ENCODE assay signal across 8 cellular contexts in the genomic region with DNA sequence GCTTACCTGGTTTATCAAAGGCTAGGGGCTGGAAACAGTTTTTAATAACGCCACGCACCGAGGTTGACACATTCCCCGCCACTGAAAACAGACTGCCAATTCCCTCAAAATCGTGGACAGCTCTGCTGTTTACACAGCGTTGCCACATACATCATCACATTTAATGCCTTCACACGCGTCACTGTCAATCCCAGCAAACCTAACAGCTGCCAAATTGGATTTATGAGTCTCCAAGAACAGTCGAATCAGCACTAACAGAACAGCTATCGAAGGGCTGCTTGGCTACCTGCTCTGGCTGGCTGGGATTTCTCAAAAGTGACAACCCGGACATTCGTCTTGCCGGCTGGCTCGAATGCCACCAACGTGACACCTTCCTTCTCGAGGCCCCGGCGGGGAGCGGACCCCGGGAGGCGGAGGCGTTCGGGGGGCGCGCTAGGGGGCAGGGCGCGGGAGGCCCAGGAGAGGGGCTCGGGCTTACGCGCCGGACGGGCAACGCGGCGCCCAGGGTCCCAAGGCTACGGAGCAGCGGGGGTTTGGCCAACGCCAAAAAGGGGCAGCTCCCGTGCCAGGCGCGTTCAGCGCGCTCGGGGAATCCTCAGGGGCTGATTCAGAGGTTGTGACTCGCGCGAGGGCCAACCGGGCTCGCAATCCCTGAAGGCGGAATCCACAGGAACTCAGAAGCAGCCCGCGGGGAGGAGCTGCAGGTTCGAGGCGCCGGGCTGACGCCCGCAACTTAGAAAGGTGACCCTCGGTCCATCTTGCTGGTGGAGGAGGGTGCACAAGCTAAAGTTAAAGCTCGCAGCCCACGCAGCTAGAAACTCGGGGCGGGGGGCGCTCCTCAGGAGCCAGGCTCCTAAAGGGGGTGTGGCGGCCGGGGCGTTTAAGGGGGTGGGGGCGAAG. TPM values are rescaled to one million over a fixed set of nuclear protein-coding genes. Genes with fewer than 3 reads are reported as not detected.
DNase-seq lines count a peak whose midpoint lies in the region; ATAC-seq and TF ChIP-seq lines count a peak whose summit lies in the region.

No MANE protein-coding gene starts in this region.

- no peak overlapping the region for H3T11ph ChIP-seq in H9 (ENCODE audit: low read length)

- H3K23me2 ChIP-seq in H9 (ENCODE audit: insufficient read length, low read depth, low read length, poor library complexity, severe bottlenecking): peaks cover 23% of the 10 kb centered on the region

- H3K27me3 Mint-ChIP-seq in H9 (ENCODE audit: low read depth): peaks cover 48% of the 10 kb centered on the region

- no peak for TF ChIP-seq CTCF in H9 (conservative IDR thresholded peaks at IDR 0.05)
- no peak for TF ChIP-seq CTCF in mammary epithelial cell (conservative IDR thresholded peaks at IDR 0.05 in 1 of 2, IDR thresholded peaks at IDR 0.05 in 1 of 2; ENCODE audit: extremely low read depth in 1 of 2, insufficient read depth in 1 of 2, low read depth in 1 of 2, low read length in 2 of 2)
- TF ChIP-seq CTCF in GM10248 (IDR thresholded peaks at IDR 0.05; ENCODE audit: control extremely low read depth, extremely low read depth, low read depth, missing control alignments): no peak

- no peak overlapping the region for H2BK5ac ChIP-seq in H9 (ENCODE audit: insufficient read length, low read length)

- dilution Hi-C loops in mammary epithelial cell (cut with HindIII; ENCODE audit: low sequenced_read_pairs): no loop called here

- H3K27ac ChIP-seq in H9 (ENCODE audit: insufficient read length, low read depth, low read length) (no peak overlapping the region), mammary epithelial cell (ENCODE audit: insufficient read depth, low read depth, low read length) (no peak overlapping the region)

- H3K27ac Mint-ChIP-seq in H9: peak overlapping the region in 1 of 3 experiments; percentile 80; a peak in 1 of 7 replicates

- no peak overlapping the region for H2BK120ac ChIP-seq in H9 (ENCODE audit: low read depth, low read length, poor library complexity, severe bottlenecking)

- no peak overlapping the region for H4K8ac ChIP-seq in H9 (replicated peaks; ENCODE audit: insufficient read length, low read depth, low read length)

- H3K9me3 Mint-ChIP-seq in H9: no peaks in the 10 kb centered on the region

- no peaks in the 10 kb centered on the region for H3K79me1 ChIP-seq in H9 (ENCODE audit: insufficient read depth, low read depth, low read length, poor library complexity, severe bottlenecking)

- intact Hi-C loops in mammary epithelial cell (cut with micrococcal nuclease) (loop anchor here (1.0 to 2.0 kb wide), 3 partner anchors 118 to 291 kb away; partner anchors contain the start of gene HABP4), sciatic nerve (cut with DNase I) (no loop called here)

- no peak overlapping the region for H3K4ac ChIP-seq in H9 (ENCODE audit: low read depth, low read length)

- H3K18ac ChIP-seq in H9 (ENCODE audit: insufficient read length, low read depth, low read length): no peak overlapping the region

- H3K9ac ChIP-seq in H9 (ENCODE audit: extremely low read depth, insufficient read length, low read length) (peak overlapping the region; percentile 13), mammary epithelial cell (ENCODE audit: insufficient read depth, low read length) (peak overlapping the region; percentile 33)

- H2AFZ ChIP-seq in H9 (ENCODE audit: low read length): no peak overlapping the region
- H2AFZ ChIP-seq in mammary epithelial cell (ENCODE audit: low read depth, low read length): peak overlapping the region; percentile 88

- no peak overlapping the region for H3K14ac ChIP-seq in H9 (ENCODE audit: insufficient read depth, low read length)

- POLR2A ChIA-PET in GM10248 (lab: Yijun Ruan, JAX): no interaction called here

- no peaks in the 10 kb centered on the region for H3K9me3 ChIP-seq in H9 (ENCODE audit: control insufficient read depth, low read depth, low read length)
- H3K9me3 ChIP-seq in mammary epithelial cell (replicated peaks; ENCODE audit: insufficient read depth, low read length): no peaks in the 10 kb centered on the region

- H3K56ac ChIP-seq in H9 (ENCODE audit: insufficient read length, low read depth, low read length): no peak overlapping the region

- CTCF ChIA-PET in mammary epithelial cell (lab: Charles Lee; ENCODE audit: low non-redundant PET) (no interaction called here), GM10248 (lab: Yijun Ruan, JAX) (no interaction called here)

- peak overlapping the region; percentile 66 to 70 (median 70) for H3K4me3 ChIP-seq in mammary epithelial cell (replicated peaks in 1 of 3; ENCODE audit: insufficient read depth in 1 of 3, low read depth in 2 of 3, low read length in 3 of 3)

- H2BK12ac ChIP-seq in H9 (ENCODE audit: insufficient read length, low read depth, low read length): no peak overlapping the region

- no peak overlapping the region for H2AK5ac ChIP-seq in H9 (ENCODE audit: insufficient read length, low read length)

- no peak overlapping the region for H2BK15ac ChIP-seq in H9 (ENCODE audit: low read depth, low read length)

- H3K4me1 ChIP-seq in H9 (ENCODE audit: insufficient read depth, low read length): peaks cover 3% of the 10 kb centered on the region; the same call in 1 of the 2 replicates
- H3K4me1 ChIP-seq in mammary epithelial cell (ENCODE audit: insufficient read depth, low read length): peaks cover 8% of the 10 kb centered on the region

- peak; percentile 33 for ATAC-seq in sciatic nerve
- no peak for ATAC-seq in HG03095 (IDR thresholded peaks at IDR 0.05; ENCODE audit: unreplicated experiment)
- ATAC-seq in GM18520 (IDR thresholded peaks at IDR 0.05; ENCODE audit: unreplicated experiment): no peak

- H2BK20ac ChIP-seq in H9 (ENCODE audit: low read depth, low read length, poor library complexity, severe bottlenecking): no peak overlapping the region

- no peaks in the 10 kb centered on the region for H3K36me3 ChIP-seq in mammary epithelial cell (ENCODE audit: insufficient read depth, low read length)

- peaks cover 27% of the 10 kb centered on the region in 2 experiments for H3K4me1 Mint-ChIP-seq in H9

- BruUV-seq in mammary epithelial cell (replicated peaks; lab: Mats Ljungman, UMichigan): no TSS peak

- H4K91ac ChIP-seq in H9 (ENCODE audit: insufficient read length, low read depth, low read length): no peak overlapping the region

- peaks cover 0 to 2% (median 0%) of the 10 kb centered on the region in 3 experiments; a peak in 1 of 7 replicates for H3K36me3 Mint-ChIP-seq in H9 (ENCODE audit: insufficient read depth in 1 of 3, low read depth in 3 of 3)

- H3K4me2 ChIP-seq in H9 (ENCODE audit: insufficient read depth, insufficient read length, low read length) (peak overlapping the region; percentile 48), mammary epithelial cell (ENCODE audit: insufficient read depth, low read depth, low read length) (peak overlapping the region; percentile 86)

- H3K79me2 ChIP-seq in H9 (ENCODE audit: insufficient read depth, low read length) (peaks cover 6% of the 10 kb centered on the region; the same call in 1 of the 2 replicates), mammary epithelial cell (ENCODE audit: insufficient read depth, low read length) (peaks cover 10% of the 10 kb centered on the region)

- H3K4me3 Mint-ChIP-seq in H9: peak overlapping the region; percentile 70 to 89

- no peak overlapping the region for H4K5ac ChIP-seq in H9 (ENCODE audit: insufficient read length, low read depth, low read length)

- H3K23ac ChIP-seq in H9 (ENCODE audit: insufficient read length, low read depth, low read length): no peak overlapping the region

- in situ Hi-C loops in mammary epithelial cell (cut with MboI; ENCODE audit: low sequenced_read_pairs in 2 of 2): no loop called here

- H4K20me1 ChIP-seq in H9 (ENCODE audit: control insufficient read depth, insufficient read depth, insufficient read length) (no peaks in the 10 kb centered on the region), mammary epithelial cell (ENCODE audit: insufficient read depth, low read length) (no peaks in the 10 kb centered on the region)

- peak; percentile 34 for DNase-seq in H9
- DNase-seq in SW 1271 (lab: John Stamatoyannopoulos, UW): peak; percentile 28 to 43
- peak; percentile 43 for DNase-seq in mammary epithelial cell
- peak; percentile 22 for DNase-seq in iPS-NIHi11 (ENCODE audit: low spot score)
- peak; percentile 61 for DNase-seq in sciatic nerve (ENCODE audit: low spot score)
- no peak for DNase-seq in GM10248 (ENCODE audit: extremely low spot score)

- H3K27me3 ChIP-seq in H9 (ENCODE audit: insufficient read depth, low read length) (peaks cover 3% of the 10 kb centered on the region; the same call in 1 of the 2 replicates), mammary epithelial cell (ENCODE audit: insufficient read depth, low read length) (no peaks in the 10 kb centered on the region)

- WGBS in H9 (ENCODE audit: extremely low coverage, insufficient read length, low lambda C conversion rate): no CpG with 5 or more reads among the region's 67 CpGs
- WGBS in mammary epithelial cell (ENCODE audit: low coverage, missing lambda C conversion rate): 34% methylated on average over 14 of the region's 67 CpGs

RNA-seq across cellular contexts. Expression of gene CDC14B, which starts 1.2 kb away (rescaled TPM):
- total RNA-seq in H9 (2021) (26.6 and 28.4 TPM in 2 replicates), mammary epithelial cell (10 to 100 TPM in 1 of 2 donors, 1 to 10 TPM in 1; 9.4 to 14.5 TPM), sciatic nerve (45.1 TPM)
- 5.2 TPM for polyA plus RNA-seq in mammary epithelial cell
- 8.0 TPM for polyA minus RNA-seq in mammary epithelial cell

RNA-seq across cellular contexts. Expression of gene PRXL2C, which starts 36.7 kb away (rescaled TPM):
- 4.7 and 5.9 TPM in 2 replicates for total RNA-seq in H9 (2021)
- 10 to 100 TPM; 13.0 to 14.3 TPM for total RNA-seq in mammary epithelial cell
- 6.6 TPM for polyA plus RNA-seq in mammary epithelial cell
- polyA minus RNA-seq in mammary epithelial cell: 8.0 TPM
- total RNA-seq in sciatic nerve: 21.0 TPM
